In the genomic region with DNA sequence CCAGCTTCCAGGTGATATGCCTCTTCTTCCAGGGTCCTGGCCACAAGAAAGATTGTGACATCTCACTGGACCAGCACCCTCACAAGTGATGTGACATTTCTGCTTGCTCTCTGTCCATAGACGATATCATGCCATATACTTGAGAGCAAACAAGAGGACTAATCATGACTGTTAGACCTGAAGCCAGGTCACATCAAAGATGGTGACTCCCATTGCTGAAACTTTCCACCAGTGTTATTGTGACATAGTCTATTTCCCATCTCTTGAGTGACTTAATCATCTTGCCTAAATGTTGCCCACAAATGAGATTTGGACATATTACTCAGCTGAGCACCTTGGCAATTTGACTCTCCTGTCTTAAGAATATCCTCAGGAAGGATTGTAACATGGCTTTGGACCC, we compare ENCODE assay signal across 15 cellular contexts. TPM values are rescaled to one million over a fixed set of nuclear protein-coding genes. Genes with fewer than 3 reads are reported as not detected.
"Had no signal": no experiment of that assay in that cellular context is flagged by ENCODE, and none has a peak within 500 bp of the region (broad histone marks: within the 10 kb centered on the region; RNA-seq: fewer than 3 reads in every experiment).

No MANE protein-coding gene starts in this region.

RNA-seq across cellular contexts. Expression of gene BPY2, which starts 22.3 kb away (rescaled TPM):
- total RNA-seq: activated B cell treated with CpG ODN at 0.5 μM for 24 hours; activated CD4-positive, alpha-beta memory T cell treated with anti-CD3 and anti-CD28 coated beads for 36 hours; activated CD4-positive, alpha-beta memory T cell treated with anti-CD3 and anti-CD28 coated beads, Interleukin-2, amount 10 ng/mL, durations not matched to agents 7 days and 5 days; activated CD4-positive, alpha-beta T cell treated with anti-CD3 and anti-CD28 coated beads for 36 hours; activated CD4-positive, alpha-beta T cell treated with anti-CD3 and anti-CD28 coated beads, Interleukin-2, amount 10 ng/mL, durations not matched to agents 24 days and 14 days; activated CD4-positive, alpha-beta T cell treated with anti-CD3 and anti-CD28 coated beads, Interleukin-2, amount 10 ng/mL, durations not matched to agents 7 days and 5 days; activated CD8-positive, alpha-beta memory T cell treated with anti-CD3 and anti-CD28 coated beads for 36 hours; activated CD8-positive, alpha-beta memory T cell treated with anti-CD3 and anti-CD28 coated beads, Interleukin-2, amount 10 ng/mL, durations not matched to agents 7 days and 5 days; activated CD8-positive, alpha-beta T cell treated with anti-CD3 and anti-CD28 coated beads for 36 hours; activated CD8-positive, alpha-beta T cell treated with anti-CD3 and anti-CD28 coated beads, Interleukin-2, amount 10 ng/mL, durations not matched to agents 7 days and 5 days; T-cell; T-helper 1 cell treated with Interleukin-12 subunit alpha and Interleukin-12 subunit beta and Interleukin-4 antibody, amounts not matched to agents 30 ng/mL and 1 ng/mL, for 36 hours; T-helper 17 cell; T-helper 2 cell treated with Interferon-gamma antibody and Interleukin-4, amounts not matched to agents 100 ng/mL and 5 ng/mL, for 36 hours; WTC11 had no signal
